1 cellular context compared by ENCODE assay signal in genomic region chr19:49590071-49590970, GRCh38.
TF ChIP-seq lines count a peak whose summit lies in the region.

No MANE protein-coding gene starts in this region.

TF ChIP-seq in K562, 482 proteins besides CTCF, POLR2A, EP300 and RAD21 (continued from another document and continues in another):
- TF ChIP-seq ZNF318 (IDR thresholded peaks at IDR 0.05; ENCODE audit: borderline replicate concordance in 1 of 2, low read depth in 1 of 2) (no peak), RB1 (IDR thresholded peaks at IDR 0.05; ENCODE audit: low read depth) (0 out of 2 replicates have a peak, but pooled peaks have one; percentile 35), MLX (CRISPR knock-in tag; conservative IDR thresholded peaks at IDR 0.05) (no peak), ZNF24 (IDR thresholded peaks at IDR 0.05) (peak; percentile 43; the same call in 1 of the 2 replicates), THRAP3 (IDR thresholded peaks at IDR 0.05; ENCODE audit: borderline replicate concordance) (no peak), GTF2F1 (IDR thresholded peaks at IDR 0.05; ENCODE audit: low read depth, low read length) (peak; percentile 90; the same call in 1 of the 2 replicates), ETS1 (conservative IDR thresholded peaks at IDR 0.05; ENCODE audit: control insufficient read depth, low read depth, low read length) (0 out of 2 replicates have a peak, but pooled peaks have one; percentile 52), HLTF (IDR thresholded peaks at IDR 0.05) (0 out of 2 replicates have a peak, but pooled peaks have one; percentile 25), CXXC5 (CRISPR knock-in tag; IDR thresholded peaks at IDR 0.05) (0 out of 2 replicates have a peak, but pooled peaks have one; percentile 30), MEIS2 (IDR thresholded peaks at IDR 0.05; ENCODE audit: partially characterized antibody) (no peak), HNRNPL (IDR thresholded peaks at IDR 0.05; ENCODE audit: low read depth, low read length) (peak; percentile 73; the same call in 1 of the 2 replicates), RERE (CRISPR knock-in tag; IDR thresholded peaks at IDR 0.05; ENCODE audit: borderline replicate concordance) (no peak), PML (IDR thresholded peaks at IDR 0.05; ENCODE audit: low read length) (peak; percentile 71), ZBTB34 (CRISPR knock-in tag; IDR thresholded peaks at IDR 0.05) (no peak), GATAD2A (IDR thresholded peaks at IDR 0.05) (no peak), POLR2AphosphoS2 (IDR thresholded peaks at IDR 0.05; ENCODE audit: low read length) (no peak; the same call in 1 of the 2 replicates), TRIM25 (IDR thresholded peaks at IDR 0.05; ENCODE audit: borderline replicate concordance) (0 out of 2 replicates have a peak, but pooled peaks have one; percentile 83), L3MBTL2 (IDR thresholded peaks at IDR 0.05) (peak; percentile 53; the same call in 1 of the 2 replicates), FOXO4 (CRISPR knock-in tag; IDR thresholded peaks at IDR 0.05) (no peak), SNIP1 (IDR thresholded peaks at IDR 0.05; ENCODE audit: low read depth) (no peak), KDM1A (IDR thresholded peaks at IDR 0.05) (no peak; a peak in 1 of 4 replicates), POLR3A (IDR thresholded peaks at IDR 0.05; ENCODE audit: borderline replicate concordance, extremely low read depth, insufficient read depth, insufficient read length) (no peak), ZBTB33 (CRISPR knock-in tag; IDR thresholded peaks at IDR 0.05) (peak; percentile 31; the same call in 1 of the 2 replicates), MIER1 (IDR thresholded peaks at IDR 0.05; ENCODE audit: low read depth) (peak; percentile 70; the same call in 1 of the 2 replicates), CHAMP1 (IDR thresholded peaks at IDR 0.05) (no peak), COPS2 (conservative IDR thresholded peaks at IDR 0.05) (no peak), KLF6 (CRISPR knock-in tag; IDR thresholded peaks at IDR 0.05; ENCODE audit: borderline replicate concordance) (no peak)
